Comparison of ENCODE assay signal across 25 cellular contexts in the genomic region with DNA sequence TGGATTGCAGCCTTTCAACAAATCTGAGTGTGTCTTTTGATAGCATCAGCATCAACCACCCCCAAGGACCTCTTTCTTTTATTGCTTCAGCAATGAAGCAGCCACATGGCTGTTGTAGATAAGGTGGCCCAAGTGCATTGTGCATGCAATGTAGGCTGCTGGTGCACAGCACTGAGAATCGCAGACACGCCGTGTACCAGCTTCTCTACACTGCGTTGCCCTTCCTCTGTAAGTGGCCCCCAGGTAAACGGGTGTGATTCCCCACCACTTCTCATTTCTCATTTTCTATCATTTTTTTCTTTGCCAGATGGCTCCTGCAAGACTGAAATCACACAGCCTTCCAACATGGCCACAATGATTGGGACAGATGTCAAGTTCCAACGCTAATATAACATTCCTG.
"Had no signal": no experiment of that assay in that cellular context is flagged by ENCODE, and none has a peak within 500 bp of the region (broad histone marks: within the 10 kb centered on the region; RNA-seq: fewer than 3 reads in every experiment).

No MANE protein-coding gene starts in this region.

- H3K4me2 ChIP-seq: PC-9 had no signal

- H3K4me1 Mint-ChIP-seq: activated CD4-positive, alpha-beta memory T cell treated with anti-CD3 and anti-CD28 coated beads, Interleukin-2, amount 10 ng/mL, durations not matched to agents 7 days and 5 days; activated T-helper 17 cell treated with anti-CD3 and anti-CD28 coated beads, Interleukin-2, amount 50 U/mL, for 72 hours; T-cell had no signal

- H3K27ac ChIP-seq: brain microvascular endothelial cell, cardiac muscle cell, PC-9, VCaP had no signal

- DNase-seq: activated CD4-positive, alpha-beta memory T cell treated with anti-CD3 and anti-CD28 coated beads, Interleukin-2, amount 10 ng/mL, durations not matched to agents 7 days and 5 days; activated CD4-positive, alpha-beta T cell treated with anti-CD3 and anti-CD28 coated beads, Interleukin-2, amount 50 U/mL, for 1 hour; activated CD4-positive, CD25-positive, alpha-beta regulatory T cell; activated gamma-delta T cell; activated naive CD4-positive, alpha-beta T cell treated with anti-CD3 and anti-CD28 coated beads for 36 hours; activated T-cell treated with anti-CD3 and anti-CD28 coated beads for 4 hours; activated T-cell treated with anti-CD3 and anti-CD28 coated beads, Interleukin-2, amount 50 U/mL, for 48 hours; amygdala; brain microvascular endothelial cell; cerebellar nuclear complex; KBM-7; NCI-H1105; NCI-H1436; NCI-H1694 treated with DMSO at 0.1 percent for 48 hours; NCI-H2029 treated with DMSO at 0.1 percent for 48 hours; NCI-H446; PC-9; SHP77 treated with DMSO at 0.1 percent for 48 hours; T-cell; T-helper 2 cell; T1000 had no signal

- H3K27ac Mint-ChIP-seq: activated CD4-positive, alpha-beta memory T cell treated with anti-CD3 and anti-CD28 coated beads, Interleukin-2, amount 10 ng/mL, durations not matched to agents 7 days and 5 days; activated naive CD4-positive, alpha-beta T cell treated with anti-CD3 and anti-CD28 coated beads for 36 hours; activated naive CD8-positive, alpha-beta T cell; activated T-helper 17 cell treated with anti-CD3 and anti-CD28 coated beads, Interleukin-2, amount 50 U/mL, for 72 hours; T-cell had no signal

- H3K4me3 Mint-ChIP-seq: activated CD4-positive, alpha-beta memory T cell treated with anti-CD3 and anti-CD28 coated beads, Interleukin-2, amount 10 ng/mL, durations not matched to agents 7 days and 5 days; activated naive CD4-positive, alpha-beta T cell treated with anti-CD3 and anti-CD28 coated beads for 36 hours; activated naive CD8-positive, alpha-beta T cell; activated T-helper 17 cell treated with anti-CD3 and anti-CD28 coated beads, Interleukin-2, amount 50 U/mL, for 72 hours; T-cell had no signal

- H3K27me3 ChIP-seq: brain microvascular endothelial cell, cardiac muscle cell had no signal

- H3K36me3 ChIP-seq: brain microvascular endothelial cell, cardiac muscle cell had no signal

- H3K9me3 Mint-ChIP-seq: activated CD4-positive, alpha-beta memory T cell treated with anti-CD3 and anti-CD28 coated beads, Interleukin-2, amount 10 ng/mL, durations not matched to agents 7 days and 5 days; activated naive CD4-positive, alpha-beta T cell treated with anti-CD3 and anti-CD28 coated beads for 36 hours; activated T-helper 17 cell treated with anti-CD3 and anti-CD28 coated beads, Interleukin-2, amount 50 U/mL, for 72 hours; T-cell had no signal

- H2AFZ ChIP-seq: PC-9 had no signal

- ATAC-seq: activated T-helper 17 cell treated with anti-CD3 and anti-CD28 coated beads, Interleukin-2, amount 50 U/mL, for 72 hours; T-cell had no signal

- H3K4me3 ChIP-seq: cardiac muscle cell, PC-9 had no signal

- H3K27me3 Mint-ChIP-seq: activated CD4-positive, alpha-beta memory T cell treated with anti-CD3 and anti-CD28 coated beads, Interleukin-2, amount 10 ng/mL, durations not matched to agents 7 days and 5 days; activated naive CD8-positive, alpha-beta T cell; activated T-helper 17 cell treated with anti-CD3 and anti-CD28 coated beads, Interleukin-2, amount 50 U/mL, for 72 hours; T-cell had no signal
